Comparison of ENCODE assay signal across 8 cellular contexts in genomic region chr13:111153279-111153976, GRCh38. TPM values are rescaled to one million over a fixed set of nuclear protein-coding genes. Genes with fewer than 3 reads are reported as not detected.
A peak's percentile ranks its signal among the peaks of the same experiment; 100 is the strongest.
DNase-seq lines count a peak whose midpoint lies in the region; ATAC-seq and TF ChIP-seq lines count a peak whose summit lies in the region.

No MANE protein-coding gene starts in this region.

- no peaks in the 10 kb centered on the region for H3K9me3 ChIP-seq in CD4-positive, alpha-beta memory T cell (ENCODE audit: control insufficient read depth in 1 of 2, low read length in 2 of 2)
- no peaks in the 10 kb centered on the region for H3K9me3 ChIP-seq in lung (ENCODE audit: control insufficient read depth in 2 of 2, insufficient read depth in 1 of 2, low read length in 1 of 2)

- TF ChIP-seq CTCF in activated CD8-positive, alpha-beta T cell treated with anti-CD3 and anti-CD28 coated beads for 36 hours (IDR thresholded peaks at IDR 0.05) = no peak
- no peak for TF ChIP-seq CTCF in lung (IDR thresholded peaks at IDR 0.05; ENCODE audit: control extremely low read depth, extremely low read depth)

- CTCF ChIA-PET in CD4-positive, alpha-beta memory T cell (lab: Charles Lee; ENCODE audit: partially characterized antibody) = interaction anchor here (2.0 kb wide), 1 partner anchor 86 kb away, joined by 6 read pairs; no protein-coding TSS in a partner anchor
- CTCF ChIA-PET in activated CD8-positive, alpha-beta T cell treated with anti-CD3 and anti-CD28 coated beads for 36 hours (lab: Charles Lee) = interaction anchor here (2.2 kb wide), 1 partner anchor 86 kb away, joined by 7 read pairs; no protein-coding TSS in a partner anchor

- no peaks in the 10 kb centered on the region for H3K36me3 ChIP-seq in CD4-positive, alpha-beta memory T cell (ENCODE audit: insufficient read depth, low read length)
- H3K36me3 ChIP-seq in lung (ENCODE audit: control insufficient read depth in 2 of 2, insufficient read depth in 2 of 2, low read length in 2 of 2) = no peaks in the 10 kb centered on the region

- peak overlapping the region; percentile 85 to 98 (median 93) for H3K27ac Mint-ChIP-seq in CD4-positive, alpha-beta memory T cell
- peak overlapping the region; percentile 90 for H3K27ac Mint-ChIP-seq in activated CD8-positive, alpha-beta T cell treated with anti-CD3 and anti-CD28 coated beads for 36 hours

- H3K4me3 ChIP-seq in CD4-positive, alpha-beta memory T cell (ENCODE audit: low read length in 2 of 2) = peak overlapping the region; percentile 55 to 87
- H3K4me3 ChIP-seq in lung = peak overlapping the region; percentile 75

- POLR2A ChIA-PET in CD4-positive, alpha-beta memory T cell (lab: Charles Lee; ENCODE audit: partially characterized antibody) = interaction anchor here (1.5 to 1.6 kb wide), 2 partner anchors 31 to 36 kb away, joined by 3 to 10 read pairs; no protein-coding TSS in a partner anchor
- POLR2A ChIA-PET in activated CD8-positive, alpha-beta T cell treated with anti-CD3 and anti-CD28 coated beads for 36 hours (lab: Charles Lee) = interaction anchor here (1.3 kb wide), 1 partner anchor 35 kb away, joined by 4 read pairs; no protein-coding TSS in a partner anchor

- H3K4me1 Mint-ChIP-seq in CD4-positive, alpha-beta memory T cell = peaks cover 13 to 39% (median 27%) of the 10 kb centered on the region in 4 donors
- H3K4me1 Mint-ChIP-seq in activated CD8-positive, alpha-beta T cell treated with anti-CD3 and anti-CD28 coated beads for 36 hours (ENCODE audit: low read depth) = peaks cover 28% of the 10 kb centered on the region

- peaks cover 23% of the 10 kb centered on the region for H3K4me1 ChIP-seq in CD4-positive, alpha-beta memory T cell (ENCODE audit: insufficient read depth, low read length)
- peaks cover 0 to 7% of the 10 kb centered on the region in 2 donors for H3K4me1 ChIP-seq in lung (ENCODE audit: control insufficient read depth in 2 of 2, insufficient read depth in 2 of 2, low read length in 2 of 2)

- H3K27me3 Mint-ChIP-seq in CD4-positive, alpha-beta memory T cell = no peaks in the 10 kb centered on the region
- peaks cover 1% of the 10 kb centered on the region for H3K27me3 Mint-ChIP-seq in activated CD8-positive, alpha-beta T cell treated with anti-CD3 and anti-CD28 coated beads for 36 hours

- peak; percentile 89 to 92 (median 91) for DNase-seq in CD4-positive, alpha-beta memory T cell
- DNase-seq in NCI-H82 treated with DMSO at 0.1 percent for 48 hours (lab: John Stamatoyannopoulos, UW; ENCODE audit: unreplicated experiment) (peak; percentile 69), ecto neural progenitor cell (ENCODE audit: low spot score) (peak; percentile 97), lung (ENCODE audit: low spot score) (peak; percentile 95)
- peak; percentile 95 for DNase-seq in activated CD8-positive, alpha-beta T cell treated with anti-CD3 and anti-CD28 coated beads for 36 hours
- peak; percentile 88 to 94 (median 90) for DNase-seq in stimulated activated CD4-positive, alpha-beta T cell treated with anti-CD3 and anti-CD28 coated beads, TNF-alpha, amount 100 ng/mL, for 24 hours (ENCODE audit: low read depth in 3 of 3)

- no peaks in the 10 kb centered on the region for H3K27me3 ChIP-seq in CD4-positive, alpha-beta memory T cell (ENCODE audit: insufficient read depth, low read length)
- H3K27me3 ChIP-seq in lung (ENCODE audit: control insufficient read depth, insufficient read depth) = no peaks in the 10 kb centered on the region

- ATAC-seq in GM19438 (IDR thresholded peaks at IDR 0.05; ENCODE audit: low read depth, unreplicated experiment) (peak; percentile 85), HG03571 (IDR thresholded peaks at IDR 0.05; ENCODE audit: unreplicated experiment) (peak; percentile 89), lung (ENCODE audit: insufficient read depth, low FRiP score) (peak; percentile 97)
- peak; percentile 88 for ATAC-seq in activated CD8-positive, alpha-beta T cell treated with anti-CD3 and anti-CD28 coated beads for 36 hours

- peak overlapping the region; percentile 67 for H3K27ac ChIP-seq in CD4-positive, alpha-beta memory T cell (ENCODE audit: low read depth, low read length)
- peak overlapping the region; percentile 99 for H3K27ac ChIP-seq in lung (ENCODE audit: low read depth in 1 of 2, low read length in 1 of 2)

- WGBS in lung, 2 donors = 1% methylated on average over 60 to 84 of the region's 84 CpGs

- intact Hi-C loops in CD4-positive, alpha-beta memory T cell (cut with micrococcal nuclease) = loop anchor here (1.0 to 2.0 kb wide), 5 partner anchors 36 to 447 kb away; partner anchors contain the start of genes ANKRD10 and CARS2
- intact Hi-C loops in activated CD8-positive, alpha-beta T cell treated with anti-CD3 and anti-CD28 coated beads for 36 hours (cut with micrococcal nuclease) = loop anchor here (5.0 kb wide), 1 partner anchor 64 kb away; no protein-coding TSS in a partner anchor

- H3K36me3 Mint-ChIP-seq in CD4-positive, alpha-beta memory T cell = peaks cover 0 to 9% of the 10 kb centered on the region in 2 donors
- H3K36me3 Mint-ChIP-seq in activated CD8-positive, alpha-beta T cell treated with anti-CD3 and anti-CD28 coated beads for 36 hours (ENCODE audit: low read depth) = peaks cover 13% of the 10 kb centered on the region

- H3K4me3 Mint-ChIP-seq in CD4-positive, alpha-beta memory T cell = peak overlapping the region; percentile 92 to 99 (median 95)
- peak overlapping the region; percentile 92 for H3K4me3 Mint-ChIP-seq in activated CD8-positive, alpha-beta T cell treated with anti-CD3 and anti-CD28 coated beads for 36 hours

- H3K9me3 Mint-ChIP-seq in CD4-positive, alpha-beta memory T cell = no peaks in the 10 kb centered on the region
- H3K9me3 Mint-ChIP-seq in activated CD8-positive, alpha-beta T cell treated with anti-CD3 and anti-CD28 coated beads for 36 hours = no peaks in the 10 kb centered on the region

RNA-seq across cellular contexts. Expression of gene ARHGEF7, which starts 38.3 kb away (rescaled TPM):
- total RNA-seq in CD4-positive, alpha-beta memory T cell = 10 to 100 TPM; 65.8 to 73.7 TPM
- 10 to 100 TPM in 1 of 2 donors, 1 to 10 TPM in 1; 6.6 to 15.6 TPM for polyA plus RNA-seq in CD4-positive, alpha-beta memory T cell
- 10 to 100 TPM; 67.0 to 71.2 TPM for total RNA-seq in activated CD8-positive, alpha-beta T cell treated with anti-CD3 and anti-CD28 coated beads for 36 hours
- total RNA-seq in lung = 100 to 1,000 TPM in 1 of 2 donors, 10 to 100 TPM in 1; 54.6 to 143 TPM
- polyA plus RNA-seq in lung = 10 to 100 TPM; 20.9 to 21.1 TPM

Comparison
In these comparisons a context has a peak if more than half of its experiments do, and no peak if none do; other contexts are left out.
1. Peak in every context shown above with its lines: DNase-seq, ATAC-seq, H3K4me3 ChIP-seq and H3K27ac ChIP-seq.